In genomic region chr10:44985175-44985681, GRCh38 we compare ENCODE assay signal across 14 cellular contexts. TPM values are rescaled to one million over a fixed set of nuclear protein-coding genes. Genes with fewer than 3 reads are reported as not detected.
DNase-seq lines count a peak whose midpoint lies in the region; ATAC-seq and TF ChIP-seq lines count a peak whose summit lies in the region.
"Had no signal": no experiment of that assay in that cellular context is flagged by ENCODE, and none has a peak within 500 bp of the region (broad histone marks: within the 10 kb centered on the region; RNA-seq: fewer than 3 reads in every experiment).

No MANE protein-coding gene starts in this region.

- no peak for TF ChIP-seq CTCF in right atrium auricular region (IDR thresholded peaks at IDR 0.05)
- TF ChIP-seq CTCF in progenitor cell of endocrine pancreas (IDR thresholded peaks at IDR 0.05; ENCODE audit: unreplicated experiment): no peak

- no peaks in the 10 kb centered on the region for H3K27me3 Mint-ChIP-seq in progenitor cell of endocrine pancreas

- H3K4me3 ChIP-seq in right atrium auricular region: no peak overlapping the region
- H3K4me3 ChIP-seq: skin epidermis had no signal

- H3K4me3 Mint-ChIP-seq in progenitor cell of endocrine pancreas (ENCODE audit: low read depth): no peak overlapping the region
- H3K4me3 Mint-ChIP-seq: activated B cell treated with CpG ODN at 0.5 μM for 24 hours; naive thymus-derived CD4-positive, alpha-beta T cell had no signal

- peak; percentile 31 for DNase-seq in AG08396 (ENCODE audit: low spot score)
- no peak for DNase-seq in caudate nucleus (lab: John Stamatoyannopoulos, UW)
- peak; percentile 58 for DNase-seq in right atrium auricular region (ENCODE audit: low spot score)
- DNase-seq in progenitor cell of endocrine pancreas (ENCODE audit: low spot score, unreplicated experiment): no peak
- no peak for DNase-seq in NCI-H226
- no peak for DNase-seq in activated CD4-positive, alpha-beta T cell treated with anti-CD3 and anti-CD28 coated beads, Interleukin-2, amount 50 U/mL, for 48 hours
- no peak for DNase-seq in superior temporal gyrus (ENCODE audit: extremely low spot score)
- DNase-seq: activated B cell treated with CpG ODN at 0.5 μM for 24 hours; COR-L47; effector CD4-positive, alpha-beta T cell; NCI-H2171 had no signal

- peaks cover 3% of the 10 kb centered on the region for H3K36me3 Mint-ChIP-seq in progenitor cell of endocrine pancreas (ENCODE audit: insufficient read depth)

- peaks cover 65% of the 10 kb centered on the region for H3K36me3 ChIP-seq in right atrium auricular region

- peaks cover 38% of the 10 kb centered on the region for H3K4me1 Mint-ChIP-seq in progenitor cell of endocrine pancreas (ENCODE audit: low read depth)
- H3K4me1 Mint-ChIP-seq: activated B cell treated with CpG ODN at 0.5 μM for 24 hours had no signal

- H3K9me3 ChIP-seq in right atrium auricular region: no peaks in the 10 kb centered on the region

- H3K27me3 ChIP-seq in right atrium auricular region: no peaks in the 10 kb centered on the region

- peaks cover 0 to 72% of the 10 kb centered on the region in 2 donors for H3K4me1 ChIP-seq in right atrium auricular region

- H3K27ac ChIP-seq in caudate nucleus (ENCODE audit: low read depth, low read length): peak overlapping the region; percentile 41
- peak overlapping the region; percentile 91 to 96 for H3K27ac ChIP-seq in right atrium auricular region

- no peak for ATAC-seq in GM19455 (IDR thresholded peaks at IDR 0.05; ENCODE audit: unreplicated experiment)
- ATAC-seq: naive thymus-derived CD4-positive, alpha-beta T cell had no signal

- no peaks in the 10 kb centered on the region for H3K9me3 Mint-ChIP-seq in progenitor cell of endocrine pancreas (ENCODE audit: low read depth)
- H3K9me3 Mint-ChIP-seq: activated B cell treated with CpG ODN at 0.5 μM for 24 hours; naive thymus-derived CD4-positive, alpha-beta T cell had no signal

- H3K27ac Mint-ChIP-seq in progenitor cell of endocrine pancreas: peak overlapping the region; percentile 39
- H3K27ac Mint-ChIP-seq: activated B cell treated with CpG ODN at 0.5 μM for 24 hours; naive thymus-derived CD4-positive, alpha-beta T cell had no signal

RNA-seq across cellular contexts. Expression of gene DEPP1, which starts 6.6 kb away (rescaled TPM):
- total RNA-seq in right atrium auricular region (100 to 1,000 TPM in 1 of 2 donors, 10 to 100 TPM in 1; 68.8 to 143 TPM), progenitor cell of endocrine pancreas (13.9 and 16.6 TPM in 2 replicates)

RNA-seq across cellular contexts. Expression of gene ZNF22, which starts 15.5 kb away (rescaled TPM):
- total RNA-seq in right atrium auricular region (10 to 100 TPM; 19.3 to 20.5 TPM), progenitor cell of endocrine pancreas (44.1 and 46.0 TPM in 2 replicates)

RNA-seq across cellular contexts. Expression of gene RASSF4, which starts 25.6 kb away (rescaled TPM):
- total RNA-seq in right atrium auricular region: 10 to 100 TPM; 43.3 to 43.4 TPM
- 21.2 and 23.0 TPM in 2 replicates for total RNA-seq in progenitor cell of endocrine pancreas

Comparison
In these comparisons a context has a peak if more than half of its experiments do, and no peak if none do; other contexts are left out.
1. DNase-seq: peak in AG08396 (single experiment) and right atrium auricular region (single experiment); none in caudate nucleus (0 of 61), progenitor cell of endocrine pancreas (single experiment), NCI-H226 (single experiment), activated CD4-positive, alpha-beta T cell treated with anti-CD3 and anti-CD28 coated beads, Interleukin-2, amount 50 U/mL, for 48 hours (0 of 2) and superior temporal gyrus (single experiment).